In genomic region chr6:47254051-47254450, GRCh38 we compare ENCODE assay signal across 1 cellular context.
A peak's percentile ranks its signal among the peaks of the same experiment; 100 is the strongest.
TF ChIP-seq lines count a peak whose summit lies in the region.

No MANE protein-coding gene starts in this region.

TF ChIP-seq in HepG2, 621 proteins besides CTCF, POLR2A, EP300 and RAD21:
- peak; percentile 73 for TF ChIP-seq RBM22 (optimal IDR thresholded peaks at IDR 0.05; ENCODE audit: low read length)
- no peak for TF ChIP-seq ZIK1 (CRISPR knock-in tag; IDR thresholded peaks at IDR 0.05; ENCODE audit: borderline replicate concordance, low read depth)
